ENCODE assay signal across 8 cellular contexts in genomic region chr3:127044996-127045395, GRCh38.
A peak's percentile ranks its signal among the peaks of the same experiment; 100 is the strongest.
DNase-seq lines count a peak whose midpoint lies in the region; ATAC-seq and TF ChIP-seq lines count a peak whose summit lies in the region.
"Had no signal": no experiment of that assay in that cellular context is flagged by ENCODE, and none has a peak within 500 bp of the region (broad histone marks: within the 10 kb centered on the region; RNA-seq: fewer than 3 reads in every experiment).

No MANE protein-coding gene starts in this region.

- H3K4me3 ChIP-seq in H7 (ENCODE audit: insufficient read depth, low read depth, low read length) (peak overlapping the region; percentile 30), trophoblast cell (ENCODE audit: low read depth, low read length) (no peak overlapping the region), sigmoid colon (no peak overlapping the region)

- H3K23ac ChIP-seq in trophoblast cell (ENCODE audit: low read length), result no peak overlapping the region

- H3K18ac ChIP-seq in trophoblast cell (ENCODE audit: low read length), result no peak overlapping the region

- H3K4me3 Mint-ChIP-seq in chondrocyte (ENCODE audit: unreplicated experiment), result no peak overlapping the region
- H3K4me3 Mint-ChIP-seq: activated CD8-positive, alpha-beta T cell treated with anti-CD3 and anti-CD28 coated beads, Interleukin-2, amount 10 ng/mL, durations not matched to agents 7 days and 5 days had no signal

- H3K36me3 Mint-ChIP-seq in chondrocyte (ENCODE audit: low read depth), result peaks cover 2% of the 10 kb centered on the region

- no peak overlapping the region for H3K9ac ChIP-seq in trophoblast cell (ENCODE audit: low read length)

- no peak overlapping the region for H3K14ac ChIP-seq in trophoblast cell (ENCODE audit: low read length)

- ATAC-seq in HG03469 (IDR thresholded peaks at IDR 0.05; ENCODE audit: unreplicated experiment), result no peak
- ATAC-seq: activated CD8-positive, alpha-beta T cell treated with anti-CD3 and anti-CD28 coated beads, Interleukin-2, amount 10 ng/mL, durations not matched to agents 7 days and 5 days had no signal

- H4K8ac ChIP-seq in trophoblast cell (ENCODE audit: low read depth, low read length), result no peak overlapping the region

- H3K27ac Mint-ChIP-seq in chondrocyte (ENCODE audit: unreplicated experiment), result peak overlapping the region; percentile 68
- H3K27ac Mint-ChIP-seq: activated CD8-positive, alpha-beta T cell treated with anti-CD3 and anti-CD28 coated beads, Interleukin-2, amount 10 ng/mL, durations not matched to agents 7 days and 5 days had no signal

- H3K9me3 Mint-ChIP-seq in chondrocyte (ENCODE audit: low read depth), result peaks cover 9% of the 10 kb centered on the region

- H2BK5ac ChIP-seq in trophoblast cell (ENCODE audit: low read depth, low read length, poor library complexity), result no peak overlapping the region

- no peak overlapping the region for H2AK5ac ChIP-seq in trophoblast cell (ENCODE audit: low read length)

- no peak for TF ChIP-seq CTCF in chondrocyte (IDR thresholded peaks at IDR 0.05)
- TF ChIP-seq CTCF in sigmoid colon (IDR thresholded peaks at IDR 0.05), result no peak

- no peak overlapping the region for H3K4me2 ChIP-seq in trophoblast cell (ENCODE audit: low read length)

- peaks cover 2% of the 10 kb centered on the region for H3K79me1 ChIP-seq in trophoblast cell (ENCODE audit: low read length)

- no peak for TF ChIP-seq EP300 in sigmoid colon (IDR thresholded peaks at IDR 0.05)

- intact Hi-C loops in sigmoid colon (cut with DNase I), result no loop called here

- no peak overlapping the region for H4K91ac ChIP-seq in trophoblast cell (ENCODE audit: low read depth, low read length)

- H3K27me3 Mint-ChIP-seq in chondrocyte (ENCODE audit: low read depth), result no peaks in the 10 kb centered on the region

- TF ChIP-seq POLR2A in sigmoid colon (IDR thresholded peaks at IDR 0.05), result no peak

- H3K9me3 ChIP-seq in trophoblast cell (ENCODE audit: insufficient read depth, low read depth, low read length) (peaks cover 4% of the 10 kb centered on the region), sigmoid colon (peaks cover 0 to 2% (median 0%) of the 10 kb centered on the region in 4 donors)

- no peak overlapping the region for H3K4ac ChIP-seq in trophoblast cell (ENCODE audit: low read depth, low read length)

- H2BK120ac ChIP-seq in trophoblast cell (ENCODE audit: insufficient read depth, low read length, poor library complexity), result no peak overlapping the region

- H3K4me1 ChIP-seq in trophoblast cell (ENCODE audit: control insufficient read depth in 1 of 2, insufficient read depth in 2 of 2, low read length in 2 of 2), result peaks cover 13 to 14% of the 10 kb centered on the region in 2 experiments
- H3K4me1 ChIP-seq in sigmoid colon, result peaks cover 0 to 16% (median 7%) of the 10 kb centered on the region in 4 donors

- H2BK12ac ChIP-seq in trophoblast cell (ENCODE audit: low read length), result no peak overlapping the region

- no peaks in the 10 kb centered on the region for H3K79me2 ChIP-seq in trophoblast cell (ENCODE audit: control insufficient read depth, insufficient read depth, low read length, poor library complexity)

- no peaks in the 10 kb centered on the region for H3K27me3 ChIP-seq in H7 (ENCODE audit: control insufficient read depth, insufficient read depth, low read length)
- H3K27me3 ChIP-seq in trophoblast cell (ENCODE audit: insufficient read depth, low read length), result no peaks in the 10 kb centered on the region
- H3K27me3 ChIP-seq in sigmoid colon, result peaks cover 0 to 5% (median 0%) of the 10 kb centered on the region in 3 donors

- H4K12ac ChIP-seq in trophoblast cell (ENCODE audit: low read depth, low read length), result no peak overlapping the region

- no peak overlapping the region for H2AFZ ChIP-seq in trophoblast cell (ENCODE audit: insufficient read depth, low read length, poor library complexity)

- H3K36me3 ChIP-seq in H7 (replicated peaks; ENCODE audit: control insufficient read depth, insufficient read depth, low read length), result no peaks in the 10 kb centered on the region
- H3K36me3 ChIP-seq in trophoblast cell (ENCODE audit: control insufficient read depth in 1 of 2, insufficient read depth in 2 of 2, low read length in 2 of 2), result no peaks in the 10 kb centered on the region
- no peaks in the 10 kb centered on the region for H3K36me3 ChIP-seq in sigmoid colon

- no peak overlapping the region for H3K27ac ChIP-seq in trophoblast cell (ENCODE audit: low read depth, low read length)
- peak overlapping the region in 1 of 4 donors; percentile 12 for H3K27ac ChIP-seq in sigmoid colon

- WGBS in trophoblast cell (ENCODE audit: extremely low coverage, insufficient coverage, insufficient read length), result 100% methylated on average over 1 of the region's 4 CpGs
- 21 to 41% methylated on average over 4 of the region's 4 CpGs for WGBS in sigmoid colon, 2 donors

- DNase-seq in H7, result peak; percentile 93
- DNase-seq in NCI-H2196 (lab: John Stamatoyannopoulos, UW; ENCODE audit: unreplicated experiment), result peak; percentile 74
- no peak for DNase-seq in chondrocyte (ENCODE audit: low spot score)
- DNase-seq in trophoblast cell, result peak; percentile 51 to 69
- DNase-seq in dedifferentiated amniotic fluid mesenchymal stem cell (ENCODE audit: extremely low spot score), result no peak
- DNase-seq in sigmoid colon, result no peak
- DNase-seq: activated CD8-positive, alpha-beta T cell treated with anti-CD3 and anti-CD28 coated beads, Interleukin-2, amount 10 ng/mL, durations not matched to agents 7 days and 5 days had no signal

- H3K4me1 Mint-ChIP-seq in chondrocyte (ENCODE audit: low read depth), result peaks cover 28% of the 10 kb centered on the region

Comparison
In these comparisons a context has a peak if more than half of its experiments do, and no peak if none do; other contexts are left out.
1. DNase-seq: peak in H7 (single experiment), NCI-H2196 (single experiment) and trophoblast cell (2 of 2); none in chondrocyte (single experiment), dedifferentiated amniotic fluid mesenchymal stem cell (single experiment) and sigmoid colon (single experiment).